2 cellular contexts compared by ENCODE assay signal in genomic region chr2:67650292-67651133, GRCh38.
TF ChIP-seq lines count a peak whose summit lies in the region.

No MANE protein-coding gene starts in this region.

TF ChIP-seq in GM23338, 12 proteins besides CTCF, POLR2A, EP300 and RAD21 (continued from another document):
- no peak for TF ChIP-seq ETS1 (IDR thresholded peaks at IDR 0.05)
- no peak for TF ChIP-seq ZNF462 (CRISPR knock-in tag; IDR thresholded peaks at IDR 0.05)
- no peak for TF ChIP-seq ZNF114 (CRISPR knock-in tag; IDR thresholded peaks at IDR 0.05)
- TF ChIP-seq REST (IDR thresholded peaks at IDR 0.05; ENCODE audit: unreplicated experiment), result no peak

TF ChIP-seq in HepG2, 621 proteins besides CTCF, POLR2A, EP300 and RAD21 (continued from another document):
- TF ChIP-seq ARID3A (IDR thresholded peaks at IDR 0.05; ENCODE audit: low read depth, low read length) (0 out of 2 replicates have a peak, but pooled peaks have one; percentile 34), KDM4B (CRISPR knock-in tag; IDR thresholded peaks at IDR 0.05) (no peak), MEIS2 (CRISPR knock-in tag; IDR thresholded peaks at IDR 0.05) (peak; percentile 73; the same call in 1 of the 2 replicates), ZNF205 (CRISPR knock-in tag; IDR thresholded peaks at IDR 0.05) (peak; percentile 76), ZBTB10 (CRISPR knock-in tag; IDR thresholded peaks at IDR 0.05; ENCODE audit: borderline replicate concordance) (no peak), TEAD3 (CRISPR knock-in tag; optimal IDR thresholded peaks at IDR 0.05; ENCODE audit: borderline replicate concordance) (peak; percentile 54), AHDC1 (CRISPR knock-in tag; IDR thresholded peaks at IDR 0.05; ENCODE audit: borderline replicate concordance) (0 out of 2 replicates have a peak, but pooled peaks have one; percentile 23), ZNF331 (CRISPR knock-in tag; IDR thresholded peaks at IDR 0.05) (0 out of 2 replicates have a peak, but pooled peaks have one; percentile 31), ZNF501 (CRISPR knock-in tag; IDR thresholded peaks at IDR 0.05) (0 out of 2 replicates have a peak, but pooled peaks have one; percentile 19), SOX6 (IDR thresholded peaks at IDR 0.05) (no peak), SOX6 (CRISPR knock-in tag; IDR thresholded peaks at IDR 0.05) (0 out of 2 replicates have a peak, but pooled peaks have one; percentile 15), SMC3 (IDR thresholded peaks at IDR 0.05; ENCODE audit: low read length) (peak; percentile 80), ZMAT3 (CRISPR knock-in tag; conservative IDR thresholded peaks at IDR 0.05) (no peak), NCOR1 (IDR thresholded peaks at IDR 0.05; ENCODE audit: borderline replicate concordance, low read length) (no peak), KDM2A (CRISPR knock-in tag; IDR thresholded peaks at IDR 0.05; ENCODE audit: borderline replicate concordance, low read depth) (0 out of 2 replicates have a peak, but pooled peaks have one; percentile 20), ZFP36 (IDR thresholded peaks at IDR 0.05; ENCODE audit: borderline replicate concordance, low read depth, low read length, partially characterized antibody) (peak; percentile 27), ARID5B (CRISPR knock-in tag; IDR thresholded peaks at IDR 0.05) (0 out of 2 replicates have a peak, but pooled peaks have one; percentile 12), XRCC5 (optimal IDR thresholded peaks at IDR 0.05; ENCODE audit: low read length) (peak; percentile 67), ZNF280B (CRISPR knock-in tag; IDR thresholded peaks at IDR 0.05; ENCODE audit: borderline replicate concordance) (no peak), ZNF724P (CRISPR knock-in tag; IDR thresholded peaks at IDR 0.05; ENCODE audit: borderline replicate concordance) (no peak), PBX2 (CRISPR knock-in tag; IDR thresholded peaks at IDR 0.05) (peak; percentile 64), CEBPG (CRISPR knock-in tag; IDR thresholded peaks at IDR 0.05) (peak; percentile 99), SALL1 (CRISPR knock-in tag; IDR thresholded peaks at IDR 0.05) (0 out of 2 replicates have a peak, but pooled peaks have one; percentile 38), ZNF737 (CRISPR knock-in tag; IDR thresholded peaks at IDR 0.05; ENCODE audit: borderline replicate concordance) (no peak), ZNF280D (CRISPR knock-in tag; IDR thresholded peaks at IDR 0.05) (no peak)
